In genomic region chrX:114619874-114620273, GRCh38 we compare ENCODE assay signal across 8 cellular contexts. TPM values are rescaled to one million over a fixed set of nuclear protein-coding genes. Genes with fewer than 3 reads are reported as not detected.
DNase-seq lines count a peak whose midpoint lies in the region; ATAC-seq and TF ChIP-seq lines count a peak whose summit lies in the region.

No MANE protein-coding gene starts in this region.

- H3K27ac ChIP-seq in PC-3 (ENCODE audit: low read length) (no peak overlapping the region), hepatocyte (no peak overlapping the region), prostate gland (no peak overlapping the region)

- H3K4me2 ChIP-seq in PC-3 (ENCODE audit: low read length) (no peak overlapping the region), hepatocyte (no peak overlapping the region)

- no peak overlapping the region for H2AFZ ChIP-seq in PC-3 (ENCODE audit: low read length)
- no peak overlapping the region for H2AFZ ChIP-seq in hepatocyte

- WGBS in hepatocyte (ENCODE audit: low lambda C conversion rate, missing lambda C conversion rate) = 57% methylated on average over 2 of the region's 2 CpGs
- 69% methylated on average over 2 of the region's 2 CpGs for WGBS in prostate gland

- CTCF ChIA-PET in PC-3 (lab: Charles Lee) = no interaction called here

- H3K36me3 ChIP-seq in BE2C (no peaks in the 10 kb centered on the region), PC-3 (ENCODE audit: low read depth, low read length) (no peaks in the 10 kb centered on the region), hepatocyte (replicated peaks; ENCODE audit: insufficient read depth, low read depth) (no peaks in the 10 kb centered on the region), prostate gland (no peaks in the 10 kb centered on the region)

- H3K27me3 ChIP-seq in BE2C (no peaks in the 10 kb centered on the region), PC-3 (ENCODE audit: low read length) (no peaks in the 10 kb centered on the region), hepatocyte (no peaks in the 10 kb centered on the region), prostate gland (replicated peaks; ENCODE audit: insufficient read depth) (no peaks in the 10 kb centered on the region)

- DNase-seq in BE2C (peak; percentile 3), GM20000 (ENCODE audit: low spot score) (peak; percentile 1), PC-3 (peak; percentile 39), hepatocyte (ENCODE audit: low spot score) (peak; percentile 18), prostate gland (ENCODE audit: low spot score) (no peak), globus pallidus (ENCODE audit: low spot score) (no peak), Right ventricle myocardium superior (no peak)
- no peak for DNase-seq in stimulated activated CD4-positive, alpha-beta T cell treated with anti-CD3 and anti-CD28 coated beads, Interleukin-2, amount 100 ng/mL, for 24 hours

- H4K20me1 ChIP-seq in PC-3 (ENCODE audit: low read length) = no peaks in the 10 kb centered on the region
- H4K20me1 ChIP-seq in hepatocyte (ENCODE audit: insufficient read depth, poor library complexity, severe bottlenecking) = no peaks in the 10 kb centered on the region

- no peak for ATAC-seq in PC-3
- no peak for ATAC-seq in Right ventricle myocardium superior (ENCODE audit: poor library complexity)

- TF ChIP-seq POLR2A in prostate gland (IDR thresholded peaks at IDR 0.05) = no peak

- H3F3A ChIP-seq in PC-3 (ENCODE audit: low read length, unreplicated experiment) = no peaks in the 10 kb centered on the region

- no peaks in the 10 kb centered on the region for H3K9me2 ChIP-seq in PC-3 (replicated peaks; ENCODE audit: low read length)
- no peaks in the 10 kb centered on the region for H3K9me2 ChIP-seq in hepatocyte (replicated peaks; ENCODE audit: insufficient read depth)

- H3K4me1 ChIP-seq in BE2C (no peaks in the 10 kb centered on the region), PC-3 (ENCODE audit: insufficient read depth, low read length) (no peaks in the 10 kb centered on the region), hepatocyte (ENCODE audit: insufficient read depth) (no peaks in the 10 kb centered on the region), prostate gland (replicated peaks) (no peaks in the 10 kb centered on the region)

- BruUV-seq in PC-3 (replicated peaks; lab: Mats Ljungman, UMichigan) = no TSS peak

- POLR2A ChIA-PET in PC-3 (lab: Charles Lee; ENCODE audit: unreplicated experiment) = no interaction called here

- TF ChIP-seq CTCF in BE2C (IDR thresholded peaks at IDR 0.05; ENCODE audit: low read depth, low read length) (peak; percentile 50), GM20000 (IDR thresholded peaks at IDR 0.05; ENCODE audit: extremely low read depth, missing control alignments) (peak; percentile 4), PC-3 (conservative IDR thresholded peaks at IDR 0.05; ENCODE audit: low read depth, low read length) (peak; percentile 54), hepatocyte (IDR thresholded peaks at IDR 0.05; ENCODE audit: poor library complexity) (peak; percentile 49), prostate gland (IDR thresholded peaks at IDR 0.05) (peak in 1 of 4 experiments; percentile 11)

- H3K4me3 ChIP-seq in BE2C (ENCODE audit: low read depth, low read length) (no peak overlapping the region), PC-3 (ENCODE audit: low read length) (no peak overlapping the region), hepatocyte (no peak overlapping the region), prostate gland (no peak overlapping the region)

- H3K9ac ChIP-seq in PC-3 (ENCODE audit: low read length) = no peak overlapping the region

- H3K9me3 ChIP-seq in BE2C = no peaks in the 10 kb centered on the region
- no peaks in the 10 kb centered on the region for H3K9me3 ChIP-seq in PC-3 (ENCODE audit: low read length)
- no peaks in the 10 kb centered on the region for H3K9me3 ChIP-seq in hepatocyte (ENCODE audit: low read depth)
- no peaks in the 10 kb centered on the region for H3K9me3 ChIP-seq in prostate gland

- intact Hi-C loops in PC-3 (cut with micrococcal nuclease) = no loop called here
- intact Hi-C loops in prostate gland (cut with DNase I) = loop anchor here (10.0 kb wide), 1 partner anchor 335 kb away; no protein-coding TSS in a partner anchor
- intact Hi-C loops in Right ventricle myocardium superior (cut with DNase I) = loop anchor here (10.0 kb wide), 2 partner anchors 345 to 525 kb away; no protein-coding TSS in a partner anchor

- H3K79me2 ChIP-seq in PC-3 (ENCODE audit: low read length) (no peaks in the 10 kb centered on the region), hepatocyte (no peaks in the 10 kb centered on the region)

RNA-seq across cellular contexts. Expression of gene HTR2C, which starts 36.0 kb away (rescaled TPM):
- polyA plus RNA-seq in BE2C (2012; ENCODE audit: insufficient read depth, insufficient read length, low read depth) = 0.46 TPM
- total RNA-seq in PC-3 (2014; rRNA removed) (0.07 and 0.12 TPM in 2 replicates), hepatocyte (0.04 and 0.27 TPM in 2 replicates), prostate gland (not detected), Right ventricle myocardium superior (not detected)
- polyA plus RNA-seq in hepatocyte = not detected in 2 replicates

Comparison
In these comparisons a context has a peak if more than half of its experiments do, and no peak if none do; other contexts are left out.
1. DNase-seq: peak in BE2C (single experiment), GM20000 (single experiment), PC-3 (single experiment) and hepatocyte (single experiment); none in prostate gland (single experiment), stimulated activated CD4-positive, alpha-beta T cell treated with anti-CD3 and anti-CD28 coated beads, Interleukin-2, amount 100 ng/mL, for 24 hours (0 of 2), globus pallidus (single experiment) and Right ventricle myocardium superior (single experiment).